Comparison of ENCODE assay signal across 13 cellular contexts in genomic region chr5:146906803-146907202, GRCh38. TPM values are rescaled to one million over a fixed set of nuclear protein-coding genes. Genes with fewer than 3 reads are reported as not detected.
A peak's percentile ranks its signal among the peaks of the same experiment; 100 is the strongest.
DNase-seq lines count a peak whose midpoint lies in the region; ATAC-seq and TF ChIP-seq lines count a peak whose summit lies in the region.
"Had no signal": no experiment of that assay in that cellular context is flagged by ENCODE, and none has a peak within 500 bp of the region (broad histone marks: within the 10 kb centered on the region; RNA-seq: fewer than 3 reads in every experiment).

No MANE protein-coding gene starts in this region.

- no peak for TF ChIP-seq POLR2A in uterus (IDR thresholded peaks at IDR 0.05)

- ATAC-seq in Panc1, result no peak
- ATAC-seq in stimulated activated naive B cell treated with anti-CD40 and anti-IgM and Interleukin-4, amounts not matched to agents 10 μg/mL and 1 μg/mL and 100 μg/mL, for 72 hours (replicated peaks), result no peak
- ATAC-seq: activated naive CD8-positive, alpha-beta T cell treated with anti-CD3 and anti-CD28 coated beads, Interleukin-2, amount 50 U/mL, for 24 hours had no signal

- no peaks in the 10 kb centered on the region for H3K4me1 ChIP-seq in Panc1 (ENCODE audit: control insufficient read depth, insufficient read depth, low read length)
- H3K4me1 ChIP-seq in uterus, result no peaks in the 10 kb centered on the region
- H3K4me1 ChIP-seq: BLaER1, colonic mucosa had no signal

- no peaks in the 10 kb centered on the region; the same call in 1 of the 2 replicates for H3K27me3 ChIP-seq in GM06990 (replicated peaks; ENCODE audit: control insufficient read depth, insufficient read depth, low read length)
- no peaks in the 10 kb centered on the region for H3K27me3 ChIP-seq in Panc1 (ENCODE audit: control insufficient read depth, insufficient read depth, low read length)
- H3K27me3 ChIP-seq in uterus, result no peaks in the 10 kb centered on the region
- H3K27me3 ChIP-seq: BLaER1, colonic mucosa had no signal

- intact Hi-C loops in Panc1 (cut with micrococcal nuclease; ENCODE audit: unreplicated experiment), result no loop called here
- intact Hi-C loops in head of caudate nucleus (cut with DNase I), result no loop called here
- intact Hi-C loops in uterus (cut with DNase I; ENCODE audit: low total_unique reads), result no loop called here

- in situ Hi-C loops in Panc1 (cut with HindIII; ENCODE audit: low pct_unique_long_range_greater_than_20kb, low sequenced_read_pairs), result no loop called here

- no peaks in the 10 kb centered on the region for H3K4me1 Mint-ChIP-seq in stimulated activated naive B cell treated with anti-CD40 and anti-IgM and Interleukin-4, amounts not matched to agents 10 μg/mL and 1 μg/mL and 100 μg/mL, for 72 hours
- H3K4me1 Mint-ChIP-seq: activated naive CD8-positive, alpha-beta T cell treated with anti-CD3 and anti-CD28 coated beads, Interleukin-2, amount 50 U/mL, for 24 hours had no signal

- no peaks in the 10 kb centered on the region for H3K36me3 ChIP-seq in GM06990 (ENCODE audit: control insufficient read depth, insufficient read depth, low read length)
- H3K36me3 ChIP-seq in Panc1 (ENCODE audit: control insufficient read depth, insufficient read depth, low read length), result no peaks in the 10 kb centered on the region
- no peaks in the 10 kb centered on the region for H3K36me3 ChIP-seq in uterus
- H3K36me3 ChIP-seq: BLaER1, colonic mucosa had no signal

- CTCF ChIA-PET in Panc1 (lab: Charles Lee), result no interaction called here

- POLR2A ChIA-PET in Panc1 (lab: Charles Lee), result no interaction called here

- TF ChIP-seq CTCF in 22Rv1 (IDR thresholded peaks at IDR 0.05), result peak; percentile 51
- peak; percentile 25 for TF ChIP-seq CTCF in GM06990 (IDR thresholded peaks at IDR 0.05; ENCODE audit: insufficient read depth, low read length, poor library complexity, severe bottlenecking)
- peak; percentile 32 for TF ChIP-seq CTCF in Panc1 (IDR thresholded peaks at IDR 0.05)
- no peak for TF ChIP-seq CTCF in uterus (IDR thresholded peaks at IDR 0.05)

- no peaks in the 10 kb centered on the region for H3K27me3 Mint-ChIP-seq in stimulated activated naive B cell treated with anti-CD40 and anti-IgM and Interleukin-4, amounts not matched to agents 10 μg/mL and 1 μg/mL and 100 μg/mL, for 72 hours
- H3K27me3 Mint-ChIP-seq: activated T-cell treated with anti-CD3 and anti-CD28 coated beads, Interleukin-2, amount 50 U/mL, for 24 hours had no signal

- H3K9me3 ChIP-seq in Panc1 (ENCODE audit: control insufficient read depth, insufficient read depth, low read depth, low read length), result no peaks in the 10 kb centered on the region
- H3K9me3 ChIP-seq in uterus, result no peaks in the 10 kb centered on the region
- H3K9me3 ChIP-seq: BLaER1, colonic mucosa had no signal

- no peak overlapping the region for H3K4me3 Mint-ChIP-seq in stimulated activated naive B cell treated with anti-CD40 and anti-IgM and Interleukin-4, amounts not matched to agents 10 μg/mL and 1 μg/mL and 100 μg/mL, for 72 hours
- H3K4me3 Mint-ChIP-seq: activated naive CD8-positive, alpha-beta T cell treated with anti-CD3 and anti-CD28 coated beads, Interleukin-2, amount 50 U/mL, for 24 hours; activated T-cell treated with anti-CD3 and anti-CD28 coated beads, Interleukin-2, amount 50 U/mL, for 24 hours had no signal

- BruUV-seq in Panc1 (replicated peaks; lab: Mats Ljungman, UMichigan), result no TSS peak

- DNase-seq in GM06990 (ENCODE audit: extremely low read depth, insufficient read length), result no peak
- DNase-seq in Panc1 (ENCODE audit: low read depth, low spot score), result no peak
- peak in 30 of 42 donors; percentile 11 to 73 (median 47) for DNase-seq in head of caudate nucleus
- no peak for DNase-seq in uterus
- no peak for DNase-seq in stimulated activated naive B cell treated with anti-CD40 and anti-IgM and Interleukin-4, amounts not matched to agents 10 μg/mL and 1 μg/mL and 100 μg/mL, for 72 hours
- no peak for DNase-seq in stimulated activated CD4-positive, alpha-beta T cell treated with anti-CD3 and anti-CD28 coated beads, Interleukin-4, amount 100 ng/mL, for 4 hours
- DNase-seq in stimulated activated CD4-positive, alpha-beta T cell treated with anti-CD3 and anti-CD28 coated beads, Interleukin-15, amount 100 ng/mL, for 24 hours, result no peak
- DNase-seq: activated naive CD8-positive, alpha-beta T cell treated with anti-CD3 and anti-CD28 coated beads, Interleukin-2, amount 50 U/mL, for 24 hours; activated T-cell treated with anti-CD3 and anti-CD28 coated beads, Interleukin-2, amount 50 U/mL, for 24 hours; colonic mucosa; NCI-H187 had no signal

- H3K36me3 Mint-ChIP-seq in stimulated activated naive B cell treated with anti-CD40 and anti-IgM and Interleukin-4, amounts not matched to agents 10 μg/mL and 1 μg/mL and 100 μg/mL, for 72 hours, result no peaks in the 10 kb centered on the region

- H3K27ac Mint-ChIP-seq in stimulated activated naive B cell treated with anti-CD40 and anti-IgM and Interleukin-4, amounts not matched to agents 10 μg/mL and 1 μg/mL and 100 μg/mL, for 72 hours, result no peak overlapping the region
- H3K27ac Mint-ChIP-seq: activated naive CD8-positive, alpha-beta T cell treated with anti-CD3 and anti-CD28 coated beads, Interleukin-2, amount 50 U/mL, for 24 hours; activated T-cell treated with anti-CD3 and anti-CD28 coated beads, Interleukin-2, amount 50 U/mL, for 24 hours had no signal

- H3K4me3 ChIP-seq in GM06990 (replicated peaks; ENCODE audit: low read depth, low read length) (no peak overlapping the region), Panc1 (ENCODE audit: low read depth in 2 of 2, low read length in 2 of 2) (no peak overlapping the region), uterus (no peak overlapping the region)
- H3K4me3 ChIP-seq: BLaER1, colonic mucosa had no signal

- no peaks in the 10 kb centered on the region for H3K9me3 Mint-ChIP-seq in stimulated activated naive B cell treated with anti-CD40 and anti-IgM and Interleukin-4, amounts not matched to agents 10 μg/mL and 1 μg/mL and 100 μg/mL, for 72 hours
- H3K9me3 Mint-ChIP-seq: activated naive CD8-positive, alpha-beta T cell treated with anti-CD3 and anti-CD28 coated beads, Interleukin-2, amount 50 U/mL, for 24 hours; activated T-cell treated with anti-CD3 and anti-CD28 coated beads, Interleukin-2, amount 50 U/mL, for 24 hours had no signal

- H3K27ac ChIP-seq in 22Rv1 (no peak overlapping the region), Panc1 (ENCODE audit: low read length) (no peak overlapping the region), uterus (no peak overlapping the region)
- H3K27ac ChIP-seq: BLaER1, colonic mucosa had no signal

RNA-seq across cellular contexts. Expression of gene PPP2R2B, which starts 28.2 kb away (rescaled TPM):
- total RNA-seq in Panc1 (2021; ENCODE audit: unreplicated experiment) (8.8 TPM), uterus (10 to 100 TPM in 1 of 4 donors, 1 to 10 TPM in 1, under 1 TPM in 1, not detected in 1; 0.26 to 14.8 (median 2.0) TPM)
- polyA plus RNA-seq in Panc1 (2012; ENCODE audit: insufficient read length), result 2.9 TPM

Comparison
In these comparisons a context has a peak if more than half of its experiments do, and no peak if none do; other contexts are left out.
1. CTCF ChIP-seq: peak in 22Rv1 (single experiment), GM06990 (single experiment) and Panc1 (single experiment); none in uterus (0 of 4).
2. DNase-seq: peak in head of caudate nucleus (30 of 42); none in GM06990 (single experiment), Panc1 (single experiment), uterus (0 of 2), stimulated activated naive B cell treated with anti-CD40 and anti-IgM and Interleukin-4, amounts not matched to agents 10 μg/mL and 1 μg/mL and 100 μg/mL, for 72 hours (single experiment), stimulated activated CD4-positive, alpha-beta T cell treated with anti-CD3 and anti-CD28 coated beads, Interleukin-4, amount 100 ng/mL, for 4 hours (0 of 2) and stimulated activated CD4-positive, alpha-beta T cell treated with anti-CD3 and anti-CD28 coated beads, Interleukin-15, amount 100 ng/mL, for 24 hours (single experiment).